1 cellular context compared by ENCODE assay signal in genomic region chr6:45378324-45378926, GRCh38.
A peak's percentile ranks its signal among the peaks of the same experiment; 100 is the strongest.
TF ChIP-seq lines count a peak whose summit lies in the region.

No MANE protein-coding gene starts in this region.

TF ChIP-seq in K562, 482 proteins besides CTCF, POLR2A, EP300 and RAD21 (continued from another document and continues in another):
- no peak; the same call in 1 of the 2 replicates for TF ChIP-seq E2F1 (CRISPR knock-in tag; IDR thresholded peaks at IDR 0.05)
- TF ChIP-seq ZNF324 (CRISPR knock-in tag; IDR thresholded peaks at IDR 0.05) = no peak
- TF ChIP-seq RFX7 (CRISPR knock-in tag; IDR thresholded peaks at IDR 0.05) = 0 out of 2 replicates have a peak, but pooled peaks have one; percentile 44
- TF ChIP-seq, protein P1, sequence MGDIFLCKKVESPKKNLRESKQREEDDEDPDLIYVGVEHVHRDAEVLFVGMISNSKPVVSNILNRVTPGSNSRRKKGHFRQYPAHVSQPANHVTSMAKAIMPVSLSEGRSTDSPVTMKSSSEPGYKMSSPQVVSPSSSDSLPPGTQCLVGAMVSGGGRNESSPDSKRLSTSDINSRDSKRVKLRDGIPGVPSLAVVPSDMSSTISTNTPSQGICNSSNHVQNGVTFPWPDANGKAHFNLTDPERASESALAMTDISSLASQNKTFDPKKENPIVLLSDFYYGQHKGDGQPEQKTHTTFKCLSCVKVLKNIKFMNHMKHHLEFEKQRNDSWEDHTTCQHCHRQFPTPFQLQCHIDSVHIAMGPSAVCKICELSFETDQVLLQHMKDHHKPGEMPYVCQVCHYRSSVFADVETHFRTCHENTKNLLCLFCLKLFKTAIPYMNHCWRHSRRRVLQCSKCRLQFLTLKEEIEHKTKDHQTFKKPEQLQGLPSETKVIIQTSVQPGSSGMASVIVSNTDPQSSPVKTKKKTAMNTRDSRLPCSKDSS (IDR thresholded peaks at IDR 0.05; ENCODE audit: low read depth, partially characterized antibody) = no peak
- TF ChIP-seq MEF2A (IDR thresholded peaks at IDR 0.05; ENCODE audit: control insufficient read depth, low read depth, low read length) = no peak
- TF ChIP-seq ARID3A (IDR thresholded peaks at IDR 0.05; ENCODE audit: borderline replicate concordance, low read depth, low read length) = no peak
- TF ChIP-seq, protein P2, sequence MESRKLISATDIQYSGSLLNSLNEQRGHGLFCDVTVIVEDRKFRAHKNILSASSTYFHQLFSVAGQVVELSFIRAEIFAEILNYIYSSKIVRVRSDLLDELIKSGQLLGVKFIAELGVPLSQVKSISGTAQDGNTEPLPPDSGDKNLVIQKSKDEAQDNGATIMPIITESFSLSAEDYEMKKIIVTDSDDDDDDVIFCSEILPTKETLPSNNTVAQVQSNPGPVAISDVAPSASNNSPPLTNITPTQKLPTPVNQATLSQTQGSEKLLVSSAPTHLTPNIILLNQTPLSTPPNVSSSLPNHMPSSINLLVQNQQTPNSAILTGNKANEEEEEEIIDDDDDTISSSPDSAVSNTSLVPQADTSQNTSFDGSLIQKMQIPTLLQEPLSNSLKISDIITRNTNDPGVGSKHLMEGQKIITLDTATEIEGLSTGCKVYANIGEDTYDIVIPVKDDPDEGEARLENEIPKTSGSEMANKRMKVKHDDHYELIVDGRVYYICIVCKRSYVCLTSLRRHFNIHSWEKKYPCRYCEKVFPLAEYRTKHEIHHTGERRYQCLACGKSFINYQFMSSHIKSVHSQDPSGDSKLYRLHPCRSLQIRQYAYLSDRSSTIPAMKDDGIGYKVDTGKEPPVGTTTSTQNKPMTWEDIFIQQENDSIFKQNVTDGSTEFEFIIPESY (CRISPR knock-in tag; IDR thresholded peaks at IDR 0.05) = no peak; the same call in none of the 2 replicates
- no peak for TF ChIP-seq ZFP30 (CRISPR knock-in tag; IDR thresholded peaks at IDR 0.05; ENCODE audit: borderline replicate concordance)
- no peak for TF ChIP-seq CEBPG (CRISPR knock-in tag; IDR thresholded peaks at IDR 0.05)
- TF ChIP-seq CEBPG (tag; conservative IDR thresholded peaks at IDR 0.05 in 1 of 2, IDR thresholded peaks at IDR 0.05 in 1 of 2) = no peak
- no peak for TF ChIP-seq NKRF (IDR thresholded peaks at IDR 0.05; ENCODE audit: borderline replicate concordance)
- TF ChIP-seq RFX1 (IDR thresholded peaks at IDR 0.05) = no peak
- no peak for TF ChIP-seq ZNF445 (CRISPR knock-in tag; IDR thresholded peaks at IDR 0.05; ENCODE audit: low read depth)
- TF ChIP-seq NR1H2 (CRISPR knock-in tag; IDR thresholded peaks at IDR 0.05) = no peak
- no peak for TF ChIP-seq CBX3 (IDR thresholded peaks at IDR 0.05; ENCODE audit: borderline replicate concordance in 1 of 2, low read length in 2 of 2)
- TF ChIP-seq, protein P3, sequence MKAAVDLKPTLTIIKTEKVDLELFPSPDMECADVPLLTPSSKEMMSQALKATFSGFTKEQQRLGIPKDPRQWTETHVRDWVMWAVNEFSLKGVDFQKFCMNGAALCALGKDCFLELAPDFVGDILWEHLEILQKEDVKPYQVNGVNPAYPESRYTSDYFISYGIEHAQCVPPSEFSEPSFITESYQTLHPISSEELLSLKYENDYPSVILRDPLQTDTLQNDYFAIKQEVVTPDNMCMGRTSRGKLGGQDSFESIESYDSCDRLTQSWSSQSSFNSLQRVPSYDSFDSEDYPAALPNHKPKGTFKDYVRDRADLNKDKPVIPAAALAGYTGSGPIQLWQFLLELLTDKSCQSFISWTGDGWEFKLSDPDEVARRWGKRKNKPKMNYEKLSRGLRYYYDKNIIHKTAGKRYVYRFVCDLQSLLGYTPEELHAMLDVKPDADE (conservative IDR thresholded peaks at IDR 0.05; ENCODE audit: control insufficient read depth, low read depth, low read length) = no peak
- TF ChIP-seq FOXK2 (conservative IDR thresholded peaks at IDR 0.05 in 1 of 2, IDR thresholded peaks at IDR 0.05 in 1 of 2; ENCODE audit: low read depth in 2 of 2) = no peak; a peak in 1 of 4 replicates
- TF ChIP-seq, protein P4, sequence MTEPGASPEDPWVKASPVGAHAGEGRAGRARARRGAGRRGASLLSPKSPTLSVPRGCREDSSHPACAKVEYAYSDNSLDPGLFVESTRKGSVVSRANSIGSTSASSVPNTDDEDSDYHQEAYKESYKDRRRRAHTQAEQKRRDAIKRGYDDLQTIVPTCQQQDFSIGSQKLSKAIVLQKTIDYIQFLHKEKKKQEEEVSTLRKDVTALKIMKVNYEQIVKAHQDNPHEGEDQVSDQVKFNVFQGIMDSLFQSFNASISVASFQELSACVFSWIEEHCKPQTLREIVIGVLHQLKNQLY (CRISPR knock-in tag; conservative IDR thresholded peaks at IDR 0.05) = no peak
- TF ChIP-seq NFRKB (IDR thresholded peaks at IDR 0.05; ENCODE audit: low read depth) = peak; percentile 84
- TF ChIP-seq WHSC1 (IDR thresholded peaks at IDR 0.05; ENCODE audit: low read length) = no peak
- no peak for TF ChIP-seq E2F8 (IDR thresholded peaks at IDR 0.05; ENCODE audit: low read depth, partially characterized antibody)
- no peak for TF ChIP-seq GATAD2A (IDR thresholded peaks at IDR 0.05)
- TF ChIP-seq FOS (IDR thresholded peaks at IDR 0.05; ENCODE audit: extremely low read depth, insufficient read length) = no peak
- 0 out of 2 replicates have a peak, but pooled peaks have one; percentile 11 for TF ChIP-seq ZNF384 (IDR thresholded peaks at IDR 0.05; ENCODE audit: low read depth, low read length)
- no peak for TF ChIP-seq ADNP (tag; IDR thresholded peaks at IDR 0.05)
- 0 out of 2 replicates have a peak, but pooled peaks have one; percentile 19 for TF ChIP-seq GTF2A2 (tag; IDR thresholded peaks at IDR 0.05)
- no peak for TF ChIP-seq ZNF740 (CRISPR knock-in tag; IDR thresholded peaks at IDR 0.05)
- TF ChIP-seq ZNF740 (tag; IDR thresholded peaks at IDR 0.05) = no peak
- no peak for TF ChIP-seq PTBP1 (IDR thresholded peaks at IDR 0.05; ENCODE audit: low read depth, low read length)
- TF ChIP-seq ZNF764 (CRISPR knock-in tag; IDR thresholded peaks at IDR 0.05; ENCODE audit: low read depth) = no peak
- TF ChIP-seq THAP12 (CRISPR knock-in tag; IDR thresholded peaks at IDR 0.05) = no peak
- no peak for TF ChIP-seq RBM25 (IDR thresholded peaks at IDR 0.05; ENCODE audit: low read depth, low read length, severe bottlenecking)
- TF ChIP-seq SIN3A (IDR thresholded peaks at IDR 0.05; ENCODE audit: borderline replicate concordance in 2 of 2, control insufficient read depth in 1 of 2, low read depth in 2 of 2, low read length in 2 of 2) = peak in 1 of 2 experiments; percentile 57; a peak in 1 of 4 replicates
- no peak for TF ChIP-seq PHTF2 (CRISPR knock-in tag; IDR thresholded peaks at IDR 0.05)
- no peak for TF ChIP-seq POLR3A (IDR thresholded peaks at IDR 0.05; ENCODE audit: borderline replicate concordance, extremely low read depth, insufficient read depth, insufficient read length)
- TF ChIP-seq POLR3G (IDR thresholded peaks at IDR 0.05; ENCODE audit: extremely low read depth, insufficient read length, insufficient replicate concordance) = no peak
- no peak for TF ChIP-seq SFPQ (IDR thresholded peaks at IDR 0.05; ENCODE audit: low read depth, low read length)
- TF ChIP-seq TAL1 (IDR thresholded peaks at IDR 0.05) = no peak
- TF ChIP-seq RBM17 (IDR thresholded peaks at IDR 0.05; ENCODE audit: borderline replicate concordance, low read depth, low read length) = no peak
